7 cellular contexts compared by ENCODE assay signal in the genomic region with DNA sequence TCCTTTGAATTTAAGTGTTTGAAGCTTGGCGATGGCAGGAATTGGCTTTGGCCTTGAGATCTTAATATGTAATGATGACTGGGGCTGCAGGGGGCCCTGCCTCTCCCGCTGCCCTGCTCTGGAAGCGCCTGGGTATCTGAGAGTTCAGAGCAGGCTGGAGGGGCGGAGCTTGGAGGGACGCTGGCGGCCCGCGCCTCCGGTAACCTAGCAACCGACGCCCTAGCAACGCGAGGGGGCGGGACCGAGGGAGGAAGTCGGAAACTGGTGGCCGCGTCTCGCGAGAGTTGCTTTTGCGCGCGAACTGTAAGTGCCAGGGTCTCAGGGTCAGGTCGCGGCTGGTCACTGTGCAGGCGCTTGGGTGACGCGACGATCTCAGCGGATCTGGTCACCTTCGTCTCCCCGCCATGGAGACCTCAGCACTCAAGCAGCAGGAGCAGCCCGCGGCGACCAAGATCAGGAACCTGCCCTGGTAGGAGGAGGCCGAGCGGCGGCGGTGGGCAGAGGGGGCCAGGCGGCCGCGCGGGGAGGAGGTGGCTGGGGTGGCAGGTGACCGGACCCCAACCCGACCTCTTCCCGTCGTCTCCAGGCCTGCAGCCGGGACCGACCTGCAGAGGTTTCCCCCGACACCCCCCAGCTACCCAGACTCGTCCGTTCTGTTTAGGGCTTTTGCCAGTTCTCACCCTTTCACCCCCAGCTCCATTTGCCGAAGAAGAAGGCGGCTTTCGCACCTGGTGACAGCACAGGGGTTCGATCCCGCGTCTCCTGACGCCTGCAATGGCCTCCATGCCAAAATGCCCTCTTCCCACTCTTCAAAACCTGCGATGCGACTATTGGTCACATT.
DNase-seq lines count a peak whose midpoint lies in the region; ATAC-seq and TF ChIP-seq lines count a peak whose summit lies in the region.

Gene RFC5 (plus strand): TSS at position 280 of the 841 bp plus-strand sequence. CDS start 125 bp downstream, at position 405.

- in situ Hi-C loops in astrocyte of the spinal cord (cut with HindIII; ENCODE audit: low sequenced_read_pairs): no loop called here

- peak; percentile 86 for DNase-seq in NCI-H2081 treated with DMSO at 0.1 percent for 48 hours (lab: John Stamatoyannopoulos, UW)
- DNase-seq in T1000 (lab: John Stamatoyannopoulos, UW): peak; percentile 95
- DNase-seq in astrocyte of the spinal cord (ENCODE audit: low read depth, low spot score): peak; percentile 97
- DNase-seq in hippocampal formation (lab: John Stamatoyannopoulos, UW): peak; percentile 89 to 96
- peak; percentile 72 for DNase-seq in retinal pigment epithelial cell (ENCODE audit: low read depth)

- TF ChIP-seq CTCF in astrocyte of the spinal cord (IDR thresholded peaks at IDR 0.05; ENCODE audit: low read depth, low read length): no peak
- TF ChIP-seq CTCF in retinal pigment epithelial cell (conservative IDR thresholded peaks at IDR 0.05; ENCODE audit: low read depth, low read length): no peak

- ATAC-seq in GM18517 (IDR thresholded peaks at IDR 0.05; ENCODE audit: unreplicated experiment) (peak; percentile 96), HG03039 (IDR thresholded peaks at IDR 0.05; ENCODE audit: unreplicated experiment) (peak; percentile 95)

- H3K4me3 ChIP-seq in astrocyte of the spinal cord (ENCODE audit: low read depth, low read length) (peak within 1 kb of the TSS; percentile 70), retinal pigment epithelial cell (ENCODE audit: low read length) (peak within 1 kb of the TSS; percentile 93)

Comparison
In these comparisons a context has a peak if more than half of its experiments do, and no peak if none do; other contexts are left out.
1. Peak in every context shown above with its lines: DNase-seq, ATAC-seq and H3K4me3 ChIP-seq.